ENCODE assay signal across 9 cellular contexts in genomic region chr3:133448478-133449122, GRCh38. TPM values are rescaled to one million over a fixed set of nuclear protein-coding genes. Genes with fewer than 3 reads are reported as not detected.
DNase-seq lines count a peak whose midpoint lies in the region; ATAC-seq, FAIRE-seq and TF ChIP-seq lines count a peak whose summit lies in the region.
"Had no signal": no experiment of that assay in that cellular context is flagged by ENCODE, and none has a peak within 500 bp of the region (broad histone marks: within the 10 kb centered on the region; RNA-seq: fewer than 3 reads in every experiment).

No MANE protein-coding gene starts in this region.

- CTCF ChIA-PET in GM12878 (lab: Yijun Ruan, JAX) = interaction anchor here (0.7 to 12.3 kb wide), 11 partner anchors 9 to 130 kb away, joined by 3 to 114 read pairs (median 8); no protein-coding TSS in a partner anchor

- H3K27ac ChIP-seq in GM12878 (ENCODE audit: control insufficient read depth, insufficient read depth) (peak overlapping the region; percentile 98), GM23338 (ENCODE audit: low read depth) (no peak overlapping the region), esophagus squamous epithelium (peak overlapping the region in 1 of 4 donors; percentile 5)

- TF ChIP-seq RAD21 in GM12878 (IDR thresholded peaks at IDR 0.05; ENCODE audit: insufficient read depth, low read depth, low read length) = no peak

- SMC1A ChIA-PET in GM12878 (lab: Charles Lee; ENCODE audit: uncharacterized antibody, unreplicated experiment) = interaction anchor here (0.6 to 20.4 kb wide), 15 partner anchors 9 to 205 kb away, joined by 3 to 380 read pairs (median 9); partner anchors contain the start of gene CDV3

- ATAC-seq in GM18499 (IDR thresholded peaks at IDR 0.05; ENCODE audit: insufficient read depth, unreplicated experiment) (peak; percentile 64), GM21717 (IDR thresholded peaks at IDR 0.05; ENCODE audit: unreplicated experiment) (peak; percentile 93), GM12878 (peak; percentile 97), GM23338 (no peak)

- peak; percentile 90 to 93 for TF ChIP-seq EP300 in GM12878 (IDR thresholded peaks at IDR 0.05; ENCODE audit: borderline replicate concordance in 1 of 2, control insufficient read depth in 1 of 2, low read depth in 2 of 2, low read length in 2 of 2)

- H3K27me3 ChIP-seq in GM12878 (replicated peaks in 1 of 2; ENCODE audit: control insufficient read depth in 2 of 2, insufficient read depth in 2 of 2, low read length in 1 of 2) = no peaks in the 10 kb centered on the region
- H3K27me3 ChIP-seq in GM23338 (ENCODE audit: insufficient read depth) = no peaks in the 10 kb centered on the region
- H3K27me3 ChIP-seq in esophagus squamous epithelium = no peaks in the 10 kb centered on the region

- no peaks in the 10 kb centered on the region for H3K27me3 Mint-ChIP-seq in GM23338 (ENCODE audit: insufficient read depth, low read depth, poor library complexity)

- POLR2A ChIA-PET in GM12878 (lab: Charles Lee) = interaction anchor here (0.5 to 2.8 kb wide), 14 partner anchors 9 to 213 kb away, joined by 3 to 30 read pairs (median 7); partner anchors contain the start of genes CDV3 and TOPBP1

- DNase-seq in MV-4-11 (lab: John Stamatoyannopoulos, UW) (peak; percentile 96), GM12878 (ENCODE audit: low read depth, low spot score) (peak; percentile 97), GM23338 (ENCODE audit: low spot score) (no peak), NCI-H146 treated with DMSO at 0.1 percent for 48 hours (lab: John Stamatoyannopoulos, UW; ENCODE audit: unreplicated experiment) (no peak), foreskin melanocyte (no peak), esophagus squamous epithelium (lab: John Stamatoyannopoulos, UW) (no peak)

- H3K79me2 ChIP-seq in GM12878 (ENCODE audit: control insufficient read depth, insufficient read depth, low read length) (no peaks in the 10 kb centered on the region), GM23338 (replicated peaks; ENCODE audit: insufficient read depth) (no peaks in the 10 kb centered on the region)

- H3K36me3 ChIP-seq in GM12878 (ENCODE audit: control insufficient read depth in 2 of 2, insufficient read depth in 2 of 2, low read length in 1 of 2) (no peaks in the 10 kb centered on the region), GM23338 (ENCODE audit: insufficient read depth) (no peaks in the 10 kb centered on the region), esophagus squamous epithelium (no peaks in the 10 kb centered on the region)

- H3K4me2 ChIP-seq in GM12878 (ENCODE audit: control insufficient read depth, insufficient read depth) = peak overlapping the region; percentile 97
- no peak overlapping the region for H3K4me2 ChIP-seq in GM23338

- TF ChIP-seq CTCF in GM12878 (IDR thresholded peaks at IDR 0.05 in 2 of 3, conservative IDR thresholded peaks at IDR 0.05 in 1 of 3; ENCODE audit: control insufficient read depth in 2 of 3, extremely low read depth in 1 of 3, insufficient read depth in 1 of 3, low read depth in 3 of 3, low read length in 3 of 3) = no peak
- TF ChIP-seq CTCF in GM23338 (conservative IDR thresholded peaks at IDR 0.05; ENCODE audit: low read depth in 2 of 2) = no peak
- TF ChIP-seq CTCF in esophagus squamous epithelium (IDR thresholded peaks at IDR 0.05) = no peak

- no peaks in the 10 kb centered on the region for H3K36me3 Mint-ChIP-seq in GM23338 (ENCODE audit: low read depth)

- in situ Hi-C loops in GM12878 (cut with MboI) = loop anchor here (5.0 kb wide), 1 partner anchor 124 kb away; the partner anchor contains the start of gene CDV3

- H3K4me1 ChIP-seq in GM12878 (ENCODE audit: control insufficient read depth, insufficient read depth, low read length) (peaks cover 62% of the 10 kb centered on the region), GM23338 (ENCODE audit: insufficient read depth) (no peaks in the 10 kb centered on the region), esophagus squamous epithelium (peaks cover 0 to 20% (median 4%) of the 10 kb centered on the region in 3 donors)

- no peak overlapping the region for H3K27ac Mint-ChIP-seq in GM23338

- 12% methylated on average over 4 of the region's 4 CpGs for whole genome bisulfite sequencing in GM12878 (ENCODE audit: insufficient coverage, insufficient replicate concordance, low lambda C conversion rate, missing lambda C conversion rate)
- WGBS in esophagus squamous epithelium, 2 donors = 59 to 82% methylated on average over 4 of the region's 4 CpGs

- H3K4me3 ChIP-seq in GM12878 (peak overlapping the region; percentile 39; the same call in 1 of the 2 replicates), GM23338 (no peak overlapping the region), esophagus squamous epithelium (no peak overlapping the region)

- H3K9me3 ChIP-seq in GM12878 (replicated peaks; ENCODE audit: control insufficient read depth, insufficient read depth, low read length) (no peaks in the 10 kb centered on the region), esophagus squamous epithelium (no peaks in the 10 kb centered on the region)

- RAD21 ChIA-PET in GM12878 (lab: Charles Lee; ENCODE audit: unreplicated experiment) = interaction anchor here (1.1 to 5.9 kb wide), 17 partner anchors 9 to 214 kb away, joined by 3 to 79 read pairs (median 7); partner anchors contain the start of genes CDV3 and TOPBP1

- H2AFZ ChIP-seq in GM12878 (ENCODE audit: control insufficient read depth, low read depth, low read length) = peak overlapping the region; percentile 45
- no peak overlapping the region; the same call in 1 of the 2 replicates for H2AFZ ChIP-seq in GM23338

- H3K9ac ChIP-seq in GM12878 (ENCODE audit: control insufficient read depth, insufficient read depth, low read length) = peak overlapping the region; percentile 63

- H4K20me1 ChIP-seq in GM12878 (ENCODE audit: control insufficient read depth, insufficient read depth) (no peaks in the 10 kb centered on the region), GM23338 (replicated peaks; ENCODE audit: insufficient read depth) (no peaks in the 10 kb centered on the region)

- TF ChIP-seq POLR2A in GM12878 (IDR thresholded peaks at IDR 0.05; ENCODE audit: low read depth, low read length) = 0 out of 2 replicates have a peak, but pooled peaks have one; percentile 56
- TF ChIP-seq POLR2A in esophagus squamous epithelium (IDR thresholded peaks at IDR 0.05) = no peak

- H3F3A ChIP-seq in GM23338 (replicated peaks; ENCODE audit: low read depth) = no peaks in the 10 kb centered on the region

- H3K9me2 ChIP-seq in GM23338 (ENCODE audit: insufficient read depth) = no peaks in the 10 kb centered on the region

- BruUV-seq in GM12878 (replicated peaks; lab: Mats Ljungman, UMichigan) = no TSS peak

- H3K4me3 Mint-ChIP-seq in GM23338 = no peak overlapping the region

- peak; percentile 88 for FAIRE-seq in GM12878 (lab: Jason Lieb, UNC)

- H3K4me1 Mint-ChIP-seq in GM23338 = peaks cover 21% of the 10 kb centered on the region

- H3K9me3 Mint-ChIP-seq in GM23338 = no peaks in the 10 kb centered on the region

- intact Hi-C loops in GM12878 (cut with micrococcal nuclease; ENCODE audit: unreplicated experiment) (loop anchor here (1.0 to 5.0 kb wide), 6 partner anchors 16 to 359 kb away; partner anchors contain the start of genes CDV3, SRPRB and TOPBP1), esophagus squamous epithelium (cut with DNase I) (no loop called here)

TF ChIP-seq in GM12878, 131 proteins besides CTCF, POLR2A, EP300 and RAD21 (continues in another document):
- TF ChIP-seq RBBP5 (conservative IDR thresholded peaks at IDR 0.05) = no peak
- TF ChIP-seq TAF1 (IDR thresholded peaks at IDR 0.05; ENCODE audit: borderline replicate concordance, low read depth, low read length) = 0 out of 2 replicates have a peak, but pooled peaks have one; percentile 9
- peak; percentile 44; the same call in 1 of the 2 replicates for TF ChIP-seq POLR2AphosphoS5 (IDR thresholded peaks at IDR 0.05; ENCODE audit: low read length)
- peak; percentile 89 for TF ChIP-seq POU2F2 (IDR thresholded peaks at IDR 0.05; ENCODE audit: borderline replicate concordance, low read depth, low read length)
- peak; percentile 93 for TF ChIP-seq NBN (IDR thresholded peaks at IDR 0.05)
- TF ChIP-seq KLF5 (IDR thresholded peaks at IDR 0.05; ENCODE audit: partially characterized antibody) = peak; percentile 72
- peak; percentile 93 for TF ChIP-seq DPF2 (IDR thresholded peaks at IDR 0.05)
- peak; percentile 97 for TF ChIP-seq TCF12 (IDR thresholded peaks at IDR 0.05; ENCODE audit: low read depth, low read length)

TF ChIP-seq in GM23338, 12 proteins besides CTCF, POLR2A, EP300 and RAD21:
- TF ChIP-seq EZH2phosphoT487 (IDR thresholded peaks at IDR 0.05; ENCODE audit: unreplicated experiment) = no peak

RNA-seq across cellular contexts. Expression of gene BFSP2, which starts 48.7 kb away (rescaled TPM):
- total RNA-seq in GM12878 (2013; cell fraction: nucleolus; rRNA removed) = 0.84 TPM in 1 of 2 replicates, not detected in the other
- total RNA-seq in GM12878 (2014; rRNA removed) (9.3 and 11.3 TPM in 2 replicates), GM12878 (2014; rRNA removed; fragmentation: Illumina TruSeq; extraction: Trizol) (2.7 and 4.1 TPM in 2 replicates), GM12878 (2021) (7.1 and 8.3 TPM in 2 replicates), esophagus squamous epithelium (not detected)
- polyA plus RNA-seq in GM12878 (2011; ENCODE audit: low read depth) = 13.9 TPM
- polyA plus RNA-seq in GM12878 (2011; rRNA removed) (9.1 and 10.4 TPM in 2 replicates), GM12878 (2014; fragmentation: Illumina TruSeq; extraction: Trizol) (2.2 TPM in 1 of 2 replicates, not detected in the other), GM12878 (2014; fragmentation: Nextera tagmentation; extraction: Ambion mirVana) (1 to 10 TPM; 1.5 to 6.1 TPM), GM12878 (2014; rRNA removed) (7.4 and 11.5 TPM in 2 replicates), GM12878 (2016; fragmentation: Nextera tagmentation; extraction: Ambion mirVana) (10 to 100 TPM; 15.9 to 20.4 TPM), GM23338 (2016; fragmentation: Nextera tagmentation; extraction: Ambion mirVana) (not detected in 2 replicates)
- 13.4 and 16.3 TPM in 2 replicates for polyA plus RNA-seq in GM12878 (2011; cell fraction: cytosol; rRNA removed)
- 8.1 TPM in 2 replicates for polyA plus RNA-seq in GM12878 (2011; cell fraction: nucleus; rRNA removed)
- polyA plus RNA-seq in GM12878 (2012) = 9.1 and 10.0 TPM in 2 replicates
- polyA minus RNA-seq in GM12878 (2011; rRNA and poly(A)+ RNA removed) = 4.4 and 5.1 TPM in 2 replicates
- not detected in 2 replicates for polyA minus RNA-seq in GM12878 (2011; cell fraction: cytosol; rRNA and poly(A)+ RNA removed)
- polyA minus RNA-seq in GM12878 (2011; cell fraction: nucleus; rRNA and poly(A)+ RNA removed) = 1.3 and 1.8 TPM in 2 replicates
- total RNA-seq in GM23338 (2014; rRNA removed; shearing (Covaris generic)) = not detected in 2 replicates
- total RNA-seq: renal cortical epithelial cell had no signal

Comparison
In these comparisons a context has a peak if more than half of its experiments do, and no peak if none do; other contexts are left out.
1. DNase-seq: peak in MV-4-11 (single experiment) and GM12878 (single experiment); none in GM23338 (single experiment), NCI-H146 treated with DMSO at 0.1 percent for 48 hours (single experiment), foreskin melanocyte (single experiment) and esophagus squamous epithelium (single experiment).